ENCODE assay signal across 30 cellular contexts in genomic region chr4:182215171-182215570, GRCh38. TPM values are rescaled to one million over a fixed set of nuclear protein-coding genes. Genes with fewer than 3 reads are reported as not detected.
"Had no signal": no experiment of that assay in that cellular context is flagged by ENCODE, and none has a peak within 500 bp of the region (broad histone marks: within the 10 kb centered on the region; RNA-seq: fewer than 3 reads in every experiment).

No MANE protein-coding gene starts in this region.

- H3K27me3 Mint-ChIP-seq: stimulated activated memory B cell treated with anti-CD40 and anti-IgM and Interleukin-4, amounts not matched to agents 10 μg/mL and 1 μg/mL and 100 μg/mL, for 72 hours; stimulated activated naive CD8-positive, alpha-beta T cell treated with anti-CD3 and anti-CD28 coated beads, Interleukin-15, Interleukin-2, amounts not matched to agents 100 ng/mL and 50 ng/mL, for 24 hours had no signal

- H3K9me3 Mint-ChIP-seq: nephron; stimulated activated memory B cell treated with anti-CD40 and anti-IgM and Interleukin-4, amounts not matched to agents 10 μg/mL and 1 μg/mL and 100 μg/mL, for 72 hours; stimulated activated naive CD8-positive, alpha-beta T cell treated with anti-CD3 and anti-CD28 coated beads, Interleukin-15, Interleukin-2, amounts not matched to agents 100 ng/mL and 50 ng/mL, for 24 hours had no signal

- H3K9me3 ChIP-seq: esophagus squamous epithelium, heart right ventricle, prostate gland, right atrium auricular region, spleen, thoracic aorta, tibial nerve, upper lobe of left lung had no signal

- FAIRE-seq: endometrium, islet of Langerhans, urothelium cell line had no signal

- H3K36me3 Mint-ChIP-seq: memory B cell; naive thymus-derived CD4-positive, alpha-beta T cell; stimulated activated memory B cell treated with anti-CD40 and anti-IgM and Interleukin-4, amounts not matched to agents 10 μg/mL and 1 μg/mL and 100 μg/mL, for 72 hours had no signal

- H3K27ac Mint-ChIP-seq: memory B cell; naive thymus-derived CD4-positive, alpha-beta T cell; stimulated activated memory B cell treated with anti-CD40 and anti-IgM and Interleukin-4, amounts not matched to agents 10 μg/mL and 1 μg/mL and 100 μg/mL, for 72 hours; stimulated activated naive CD8-positive, alpha-beta T cell treated with anti-CD3 and anti-CD28 coated beads, Interleukin-15, Interleukin-2, amounts not matched to agents 100 ng/mL and 50 ng/mL, for 24 hours had no signal

- H3K4me3 ChIP-seq: coronary artery, esophagus squamous epithelium, heart right ventricle, lung, prostate gland, right atrium auricular region, spleen, thoracic aorta, tibial nerve, upper lobe of left lung had no signal

- H3K27ac ChIP-seq: coronary artery, esophagus squamous epithelium, heart right ventricle, prostate gland, right atrium auricular region, spleen, thoracic aorta, tibial nerve, upper lobe of left lung had no signal

- ATAC-seq: heart right ventricle; left cardiac atrium; left ventricle myocardium superior; naive thymus-derived CD4-positive, alpha-beta T cell; sciatic nerve; stimulated activated memory B cell treated with anti-CD40 and anti-IgM and Interleukin-4, amounts not matched to agents 10 μg/mL and 1 μg/mL and 100 μg/mL, for 72 hours had no signal

- H3K36me3 ChIP-seq: esophagus squamous epithelium, heart right ventricle, prostate gland, right atrium auricular region, spleen, thoracic aorta, tibial nerve, upper lobe of left lung had no signal

- H3K27me3 ChIP-seq: esophagus squamous epithelium, right atrium auricular region, spleen, tibial nerve, upper lobe of left lung had no signal

- H3K4me1 Mint-ChIP-seq: memory B cell; naive thymus-derived CD4-positive, alpha-beta T cell; stimulated activated memory B cell treated with anti-CD40 and anti-IgM and Interleukin-4, amounts not matched to agents 10 μg/mL and 1 μg/mL and 100 μg/mL, for 72 hours had no signal

- DNase-seq: dermis blood vessel endothelial cell; effector memory CD4-positive, alpha-beta T cell; erythroblast; esophagus squamous epithelium; foreskin melanocyte; glutamatergic neuron; heart right ventricle; hippocampal formation; left cardiac atrium; left ventricle myocardium superior; midbrain; naive thymus-derived CD4-positive, alpha-beta T cell; nucleus accumbens; spleen; stimulated activated CD4-positive, alpha-beta T cell treated with anti-CD3 and anti-CD28 coated beads, Interleukin-4, amount 100 ng/mL, for 4 hours; upper lobe of left lung had no signal

- H3K4me3 Mint-ChIP-seq: memory B cell; naive thymus-derived CD4-positive, alpha-beta T cell; nephron; stimulated activated memory B cell treated with anti-CD40 and anti-IgM and Interleukin-4, amounts not matched to agents 10 μg/mL and 1 μg/mL and 100 μg/mL, for 72 hours; stimulated activated naive CD8-positive, alpha-beta T cell treated with anti-CD3 and anti-CD28 coated beads, Interleukin-15, Interleukin-2, amounts not matched to agents 100 ng/mL and 50 ng/mL, for 24 hours had no signal

- H3K4me1 ChIP-seq: prostate gland, right atrium auricular region, spleen had no signal

RNA-seq across cellular contexts. Expression of gene TENM3, which starts 28.0 kb away (rescaled TPM):
- total RNA-seq: naive thymus-derived CD4-positive, alpha-beta T cell had no signal
- polyA plus RNA-seq: naive thymus-derived CD4-positive, alpha-beta T cell had no signal
